In genomic region chr10:11150255-11150731, GRCh38 we compare ENCODE assay signal across 10 cellular contexts.
DNase-seq lines count a peak whose midpoint lies in the region; ATAC-seq and TF ChIP-seq lines count a peak whose summit lies in the region.
"Had no signal": no experiment of that assay in that cellular context is flagged by ENCODE, and none has a peak within 500 bp of the region (broad histone marks: within the 10 kb centered on the region; RNA-seq: fewer than 3 reads in every experiment).

No MANE protein-coding gene starts in this region.

- H3K27ac Mint-ChIP-seq in T-helper 2 cell treated with Interferon-gamma antibody and Interleukin-4, amounts not matched to agents 5 μg/mL and 100 μg/mL, for 36 hours, result peak overlapping the region; percentile 95

- no peaks in the 10 kb centered on the region for H3K27me3 Mint-ChIP-seq in T-helper 2 cell treated with Interferon-gamma antibody and Interleukin-4, amounts not matched to agents 5 μg/mL and 100 μg/mL, for 36 hours (ENCODE audit: low read depth)

- H3K9me3 ChIP-seq in heart left ventricle (no peaks in the 10 kb centered on the region), endocrine pancreas (ENCODE audit: control insufficient read depth, low read length) (no peaks in the 10 kb centered on the region), thymus (ENCODE audit: control insufficient read depth) (no peaks in the 10 kb centered on the region)
- H3K9me3 ChIP-seq: sigmoid colon, vagina had no signal

- no peaks in the 10 kb centered on the region for H3K27me3 ChIP-seq in heart left ventricle
- no peaks in the 10 kb centered on the region for H3K27me3 ChIP-seq in endocrine pancreas (ENCODE audit: control insufficient read depth, insufficient read depth, low read length)
- no peaks in the 10 kb centered on the region for H3K27me3 ChIP-seq in thymus (ENCODE audit: control insufficient read depth, insufficient read depth)
- H3K27me3 ChIP-seq: sigmoid colon, vagina had no signal

- ATAC-seq in heart left ventricle (no peak), Right ventricle myocardium inferior (no peak)

- H3K36me3 ChIP-seq in heart left ventricle, result no peaks in the 10 kb centered on the region
- H3K36me3 ChIP-seq in endocrine pancreas (ENCODE audit: control insufficient read depth, insufficient read depth, low read length), result no peaks in the 10 kb centered on the region
- no peaks in the 10 kb centered on the region for H3K36me3 ChIP-seq in thymus (ENCODE audit: control insufficient read depth, insufficient read depth)
- H3K36me3 ChIP-seq: sigmoid colon, vagina had no signal

- no peak for TF ChIP-seq CTCF in heart left ventricle (IDR thresholded peaks at IDR 0.05)
- TF ChIP-seq CTCF in GM10266 (IDR thresholded peaks at IDR 0.05; ENCODE audit: control insufficient read depth, insufficient read depth, low read depth, missing control alignments), result no peak

- peak overlapping the region; percentile 84 for H3K4me3 Mint-ChIP-seq in T-helper 2 cell treated with Interferon-gamma antibody and Interleukin-4, amounts not matched to agents 5 μg/mL and 100 μg/mL, for 36 hours

- peaks cover 85% of the 10 kb centered on the region for H3K4me1 Mint-ChIP-seq in T-helper 2 cell treated with Interferon-gamma antibody and Interleukin-4, amounts not matched to agents 5 μg/mL and 100 μg/mL, for 36 hours (ENCODE audit: low read depth)

- DNase-seq in heart left ventricle, result no peak
- DNase-seq in Right ventricle myocardium inferior (ENCODE audit: missing footprints), result no peak
- no peak for DNase-seq in T-helper 2 cell treated with Interferon-gamma antibody and Interleukin-4, amounts not matched to agents 5 μg/mL and 100 μg/mL, for 36 hours (ENCODE audit: low spot score)
- DNase-seq in Ammon's horn (ENCODE audit: low spot score), result no peak
- DNase-seq in mucosa of gallbladder (ENCODE audit: low spot score), result no peak
- DNase-seq in GM10266 (ENCODE audit: extremely low spot score), result no peak
- DNase-seq: sigmoid colon had no signal

- H3K9ac ChIP-seq in endocrine pancreas (ENCODE audit: control insufficient read depth, insufficient read depth, low read length), result peak overlapping the region; percentile 1

- H3K36me3 Mint-ChIP-seq in T-helper 2 cell treated with Interferon-gamma antibody and Interleukin-4, amounts not matched to agents 5 μg/mL and 100 μg/mL, for 36 hours (ENCODE audit: low read depth), result no peaks in the 10 kb centered on the region

- intact Hi-C loops in heart left ventricle (cut with DNase I), result no loop called here
- intact Hi-C loops in Right ventricle myocardium inferior (cut with DNase I), result loop anchor here (5.0 kb wide), 1 partner anchor 33 kb away; no protein-coding TSS in a partner anchor

- 53 to 67% (median 62%) methylated on average over 3 of the region's 3 CpGs for WGBS in heart left ventricle, 4 donors
- WGBS in thymus, result 12% methylated on average over 3 of the region's 3 CpGs

- H3K4me1 ChIP-seq in heart left ventricle, result peaks cover 4 to 92% (median 69%) of the 10 kb centered on the region in 12 donors
- H3K4me1 ChIP-seq in endocrine pancreas (ENCODE audit: control insufficient read depth, insufficient read depth, low read length), result no peaks in the 10 kb centered on the region
- peaks cover 66% of the 10 kb centered on the region for H3K4me1 ChIP-seq in thymus (ENCODE audit: control insufficient read depth, insufficient read depth, low read length)

- TF ChIP-seq POLR2A in heart left ventricle (IDR thresholded peaks at IDR 0.05), result no peak

- H3K9me3 Mint-ChIP-seq in T-helper 2 cell treated with Interferon-gamma antibody and Interleukin-4, amounts not matched to agents 5 μg/mL and 100 μg/mL, for 36 hours, result no peaks in the 10 kb centered on the region

- H3K4me3 ChIP-seq in heart left ventricle, result peak overlapping the region in 1 of 12 donors; percentile 16
- no peak overlapping the region for H3K4me3 ChIP-seq in endocrine pancreas (ENCODE audit: control insufficient read depth, insufficient read depth, low read length)
- H3K4me3 ChIP-seq in thymus (ENCODE audit: low read length), result peak overlapping the region; percentile 30
- H3K4me3 ChIP-seq: sigmoid colon, vagina had no signal

- H3K27ac ChIP-seq in heart left ventricle (peak overlapping the region in 10 of 12 donors; percentile 0 to 84 (median 56)), thymus (ENCODE audit: low read depth) (peak overlapping the region; percentile 94)
- H3K27ac ChIP-seq: sigmoid colon, vagina had no signal
